31 cellular contexts compared by ENCODE assay signal in the genomic region with DNA sequence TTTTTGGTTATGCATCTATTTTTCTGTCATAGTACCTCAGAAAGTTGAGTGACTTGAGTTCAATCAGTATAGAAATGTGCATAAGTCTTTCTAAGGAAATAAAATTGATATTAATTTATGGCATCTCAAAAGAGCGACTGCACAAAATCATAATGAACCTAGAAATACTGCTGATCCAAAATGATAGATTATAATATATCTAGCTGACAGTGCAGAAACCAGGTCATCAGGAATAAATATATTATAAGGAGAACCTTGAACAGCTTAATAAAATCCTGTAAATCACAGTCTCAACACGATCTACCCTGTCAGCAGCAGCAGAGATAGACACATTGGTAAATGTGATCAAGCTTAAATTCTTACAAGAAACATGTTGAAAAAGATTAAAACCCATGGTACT.
"Had no signal": no experiment of that assay in that cellular context is flagged by ENCODE, and none has a peak within 500 bp of the region (broad histone marks: within the 10 kb centered on the region; RNA-seq: fewer than 3 reads in every experiment).

No MANE protein-coding gene starts in this region.

- H3K9me3 ChIP-seq: ovary, psoas muscle, thoracic aorta, thyroid gland, tibial nerve, upper lobe of left lung, vagina had no signal

- H3K27me3 Mint-ChIP-seq: naive B cell; naive thymus-derived CD8-positive, alpha-beta T cell; progenitor cell of endocrine pancreas; stimulated activated memory B cell treated with anti-CD40 and anti-IgM and Interleukin-4, amounts not matched to agents 10 μg/mL and 1 μg/mL and 100 μg/mL, for 72 hours; stimulated activated naive CD8-positive, alpha-beta T cell treated with anti-CD3 and anti-CD28 coated beads, Interleukin-15, amount 100 ng/mL, for 72 hours had no signal

- H3K36me3 Mint-ChIP-seq: naive B cell; neural progenitor cell; stimulated activated memory B cell treated with anti-CD40 and anti-IgM and Interleukin-4, amounts not matched to agents 10 μg/mL and 1 μg/mL and 100 μg/mL, for 72 hours had no signal

- H3K79me2 ChIP-seq: parathyroid adenoma had no signal

- H3K4me3 Mint-ChIP-seq: naive B cell; naive thymus-derived CD8-positive, alpha-beta T cell; nephron; neural progenitor cell; stimulated activated memory B cell treated with anti-CD40 and anti-IgM and Interleukin-4, amounts not matched to agents 10 μg/mL and 1 μg/mL and 100 μg/mL, for 72 hours; stimulated activated naive CD8-positive, alpha-beta T cell treated with anti-CD3 and anti-CD28 coated beads, Interleukin-15, amount 100 ng/mL, for 72 hours had no signal

- DNase-seq: naive B cell; naive thymus-derived CD8-positive, alpha-beta T cell; occipital lobe; ovary; posterior cingulate gyrus; psoas muscle; right cardiac atrium; spleen; stimulated activated CD4-positive, alpha-beta T cell treated with anti-CD3 and anti-CD28 coated beads, Interleukin-12 subunit alpha, Interleukin-12 subunit beta, amount 100 ng/mL, for 4 hours; stimulated activated CD4-positive, alpha-beta T cell treated with anti-CD3 and anti-CD28 coated beads, Interleukin-1b, Interleukin-23, amount 100 ng/mL, for 48 hours; stimulated activated CD4-positive, alpha-beta T cell treated with anti-CD3 and anti-CD28 coated beads, Interleukin-4, amount 100 ng/mL, for 1 hour; stimulated activated CD4-positive, alpha-beta T cell treated with anti-CD3 and anti-CD28 coated beads, Interleukin-4, amount 100 ng/mL, for 4 hours; stimulated activated CD8-positive, alpha-beta memory T cell treated with anti-CD3 and anti-CD28 coated beads, Interleukin-4, amount 100 ng/mL, for 48 hours; stimulated activated naive CD4-positive, alpha-beta T cell; stimulated activated naive CD8-positive, alpha-beta T cell treated with anti-CD3 and anti-CD28 coated beads, Interleukin-15, amount 100 ng/mL, for 72 hours; stimulated activated naive CD8-positive, alpha-beta T cell treated with anti-CD3 and anti-CD28 coated beads, Interleukin-15, Interleukin-2, amounts not matched to agents 100 U/mL and 50 U/mL, for 24 hours; thyroid gland; trophoblast cell; upper lobe of left lung had no signal

- ATAC-seq: naive thymus-derived CD8-positive, alpha-beta T cell; psoas muscle; right cardiac atrium; sciatic nerve; stimulated activated memory B cell treated with anti-CD40 and anti-IgM and Interleukin-4, amounts not matched to agents 10 μg/mL and 1 μg/mL and 100 μg/mL, for 72 hours; stimulated activated naive CD8-positive, alpha-beta T cell treated with anti-CD3 and anti-CD28 coated beads, Interleukin-15, amount 100 ng/mL, for 72 hours; stimulated activated naive CD8-positive, alpha-beta T cell treated with anti-CD3 and anti-CD28 coated beads, Interleukin-15, Interleukin-2, amounts not matched to agents 100 U/mL and 50 U/mL, for 24 hours had no signal

- H3K4me1 Mint-ChIP-seq: naive B cell; naive thymus-derived CD8-positive, alpha-beta T cell; nephron; neural progenitor cell; stimulated activated memory B cell treated with anti-CD40 and anti-IgM and Interleukin-4, amounts not matched to agents 10 μg/mL and 1 μg/mL and 100 μg/mL, for 72 hours; stimulated activated naive CD8-positive, alpha-beta T cell treated with anti-CD3 and anti-CD28 coated beads, Interleukin-15, amount 100 ng/mL, for 72 hours had no signal

- H3K27me3 ChIP-seq: neural progenitor cell, ovary, spleen, thyroid gland, tibial nerve, upper lobe of left lung, vagina had no signal

- H3K36me3 ChIP-seq: neural progenitor cell, ovary, spleen, thoracic aorta, thyroid gland, tibial nerve, upper lobe of left lung, vagina had no signal

- H3K4me2 ChIP-seq: neural progenitor cell, smooth muscle cell had no signal

- H3K27ac ChIP-seq: neural progenitor cell, ovary, parathyroid adenoma, psoas muscle, skin epidermis, spleen, thoracic aorta, thyroid gland, tibial nerve, upper lobe of left lung, vagina had no signal

- H3K9me3 Mint-ChIP-seq: nephron; neural progenitor cell; stimulated activated memory B cell treated with anti-CD40 and anti-IgM and Interleukin-4, amounts not matched to agents 10 μg/mL and 1 μg/mL and 100 μg/mL, for 72 hours had no signal

- H3K27ac Mint-ChIP-seq: naive B cell; naive thymus-derived CD8-positive, alpha-beta T cell; nephron; neural progenitor cell; progenitor cell of endocrine pancreas; stimulated activated memory B cell treated with anti-CD40 and anti-IgM and Interleukin-4, amounts not matched to agents 10 μg/mL and 1 μg/mL and 100 μg/mL, for 72 hours; stimulated activated naive CD8-positive, alpha-beta T cell treated with anti-CD3 and anti-CD28 coated beads, Interleukin-15, amount 100 ng/mL, for 72 hours had no signal

- H3K4me1 ChIP-seq: neural progenitor cell, parathyroid adenoma, psoas muscle, spleen, thyroid gland, tibial nerve, upper lobe of left lung, vagina had no signal

- H2AFZ ChIP-seq: neural progenitor cell, parathyroid adenoma had no signal

- H3K4me3 ChIP-seq: neural progenitor cell, ovary, psoas muscle, skin epidermis, smooth muscle cell, spleen, thoracic aorta, thyroid gland, tibial nerve, upper lobe of left lung, vagina had no signal

- H3K9ac ChIP-seq: neural progenitor cell, parathyroid adenoma had no signal

- FAIRE-seq: urothelium cell line had no signal
